In genomic region chr10:49429458-49429857, GRCh38 we compare ENCODE assay signal across 32 cellular contexts. TPM values are rescaled to one million over a fixed set of nuclear protein-coding genes. Genes with fewer than 3 reads are reported as not detected.
"Had no signal": no experiment of that assay in that cellular context is flagged by ENCODE, and none has a peak within 500 bp of the region (broad histone marks: within the 10 kb centered on the region; RNA-seq: fewer than 3 reads in every experiment).

No MANE protein-coding gene starts in this region.

- H3K36me3 ChIP-seq: gastrocnemius medialis, heart left ventricle had no signal

- H3K27ac ChIP-seq: body of pancreas, epithelial cell of prostate, foreskin keratinocyte, gastrocnemius medialis, heart left ventricle had no signal

- ATAC-seq: activated CD4-positive, alpha-beta T cell treated with anti-CD3 and anti-CD28 coated beads for 36 hours; activated CD8-positive, alpha-beta memory T cell treated with anti-CD3 and anti-CD28 coated beads, Interleukin-2, amount 10 ng/mL, durations not matched to agents 7 days and 5 days; activated CD8-positive, alpha-beta T cell treated with anti-CD3 and anti-CD28 coated beads, Interleukin-2, amount 10 ng/mL, durations not matched to agents 7 days and 5 days; body of pancreas; effector memory CD8-positive, alpha-beta T cell; foreskin keratinocyte; gastrocnemius medialis; heart left ventricle had no signal

- H3K4me1 ChIP-seq: body of pancreas, foreskin keratinocyte, gastrocnemius medialis, heart left ventricle had no signal

- DNase-seq: activated CD4-positive, alpha-beta memory T cell treated with anti-CD3 and anti-CD28 coated beads for 36 hours; activated CD4-positive, alpha-beta T cell treated with anti-CD3 and anti-CD28 coated beads for 36 hours; activated CD4-positive, alpha-beta T cell treated with anti-CD3 and anti-CD28 coated beads, Interleukin-2, amount 10 ng/mL, durations not matched to agents 24 days and 14 days; activated CD4-positive, CD25-positive, alpha-beta regulatory T cell; activated CD4-positive, CD25-positive, alpha-beta regulatory T cell treated with anti-CD3 and anti-CD28 coated beads, Interleukin-2, amount 50 U/mL, for 72 hours; activated CD8-positive, alpha-beta memory T cell treated with anti-CD3 and anti-CD28 coated beads, Interleukin-2, amount 10 ng/mL, durations not matched to agents 7 days and 5 days; activated CD8-positive, alpha-beta memory T cell treated with anti-CD3 and anti-CD28 coated beads, Interleukin-2, amount 50 U/mL, for 4 hours; activated CD8-positive, alpha-beta T cell treated with anti-CD3 and anti-CD28 coated beads, Interleukin-2, amount 10 ng/mL, durations not matched to agents 7 days and 5 days; activated effector memory CD4-positive, alpha-beta T cell treated with anti-CD3 and anti-CD28 coated beads, Interleukin-2, amount 50 U/mL, for 16 hours; activated naive CD4-positive, alpha-beta T cell treated with anti-CD3 and anti-CD28 coated beads for 36 hours; activated naive CD8-positive, alpha-beta T cell treated with anti-CD3 and anti-CD28 coated beads for 36 hours; activated T-cell treated with anti-CD3 and anti-CD28 coated beads, Interleukin-2, amount 50 U/mL, for 1 hour; activated T-cell treated with anti-CD3 and anti-CD28 coated beads, Interleukin-2, amount 50 U/mL, for 48 hours; amniotic stem cell; aorta; body of pancreas; caudate nucleus; cortex of kidney; dermis blood vessel endothelial cell; effector CD4-positive, alpha-beta T cell; effector memory CD8-positive, alpha-beta T cell; foreskin keratinocyte; gastrocnemius medialis; glutamatergic neuron; heart left ventricle; T-helper 2 cell had no signal

- H3K27me3 ChIP-seq: body of pancreas, foreskin keratinocyte, gastrocnemius medialis, heart left ventricle had no signal

- H3K4me3 ChIP-seq: body of pancreas, gastrocnemius medialis, heart left ventricle had no signal

- H3K9me3 ChIP-seq: gastrocnemius medialis had no signal

RNA-seq across cellular contexts. Expression of gene DRGX, which starts 33.6 kb away (rescaled TPM):
- total RNA-seq: activated CD4-positive, alpha-beta memory T cell treated with anti-CD3 and anti-CD28 coated beads for 36 hours; activated CD4-positive, alpha-beta T cell treated with anti-CD3 and anti-CD28 coated beads for 36 hours; activated CD8-positive, alpha-beta memory T cell treated with anti-CD3 and anti-CD28 coated beads for 36 hours; activated CD8-positive, alpha-beta memory T cell treated with anti-CD3 and anti-CD28 coated beads, Interleukin-2, amount 10 ng/mL, durations not matched to agents 7 days and 5 days; activated CD8-positive, alpha-beta T cell treated with anti-CD3 and anti-CD28 coated beads, Interleukin-2, amount 10 ng/mL, durations not matched to agents 7 days and 5 days; activated naive CD4-positive, alpha-beta T cell treated with anti-CD3 and anti-CD28 coated beads for 36 hours; activated naive CD8-positive, alpha-beta T cell treated with anti-CD3 and anti-CD28 coated beads for 36 hours; activated T-helper 1 cell treated with anti-CD3 and anti-CD28 coated beads, Interleukin-12 subunit alpha, Interleukin-12 subunit beta, Interleukin-2, Interleukin-4 antibody, amounts not matched to agents 30 ng/mL and 10 ng/mL and 1 ng/mL, durations not matched to agents 14 hours and 24 hours and 36 hours; activated T-helper 2 cell treated with anti-CD3 and anti-CD28 coated beads, Interferon-gamma antibody, Interleukin-2, Interleukin-4, amounts not matched to agents 10 μg/mL and 5 μg/mL and 100 μg/mL, durations not matched to agents 14 hours and 24 hours and 36 hours; aorta; body of pancreas; chondrocyte; dermis blood vessel endothelial cell; foreskin keratinocyte; gastrocnemius medialis; heart left ventricle; T-helper 1 cell treated with Interleukin-12 subunit alpha and Interleukin-12 subunit beta and Interleukin-4 antibody, amounts not matched to agents 30 ng/mL and 1 ng/mL, for 36 hours had no signal
- polyA plus RNA-seq: aorta, foreskin keratinocyte, heart left ventricle had no signal
